ENCODE assay signal across 10 cellular contexts in genomic region chr2:226915846-226916360, GRCh38.
DNase-seq lines count a peak whose midpoint lies in the region; ATAC-seq and TF ChIP-seq lines count a peak whose summit lies in the region.
"Had no signal": no experiment of that assay in that cellular context is flagged by ENCODE, and none has a peak within 500 bp of the region (broad histone marks: within the 10 kb centered on the region; RNA-seq: fewer than 3 reads in every experiment).

No MANE protein-coding gene starts in this region.

- no peak for TF ChIP-seq POLR2A in NB4 (IDR thresholded peaks at IDR 0.05; ENCODE audit: extremely low read depth, insufficient read length)

- H3K4me1 ChIP-seq in smooth muscle cell (ENCODE audit: low read depth) (no peaks in the 10 kb centered on the region), heart right ventricle (no peaks in the 10 kb centered on the region)

- no peaks in the 10 kb centered on the region for H4K20me1 ChIP-seq in smooth muscle cell (ENCODE audit: low read depth)

- H3K36me3 ChIP-seq in smooth muscle cell (ENCODE audit: low read depth) (no peaks in the 10 kb centered on the region), heart right ventricle (peaks cover 0 to 21% (median 3%) of the 10 kb centered on the region in 9 donors)
- H3K36me3 ChIP-seq: right lobe of liver had no signal

- H3K4me2 ChIP-seq in smooth muscle cell = no peak overlapping the region
- H3K4me2 ChIP-seq: SK-N-SH had no signal

- no peak overlapping the region for H3K9ac ChIP-seq in smooth muscle cell (ENCODE audit: low read depth)
- H3K9ac ChIP-seq: SK-N-SH had no signal

- intact Hi-C loops in heart right ventricle (cut with DNase I) = no loop called here

- peak overlapping the region; percentile 58 for H3K27ac ChIP-seq in epithelial cell of prostate
- H3K27ac ChIP-seq in smooth muscle cell (ENCODE audit: low read depth) = peak overlapping the region; percentile 50
- H3K27ac ChIP-seq in heart right ventricle = no peak overlapping the region
- H3K27ac ChIP-seq: right lobe of liver had no signal

- no peaks in the 10 kb centered on the region for H3K27me3 ChIP-seq in smooth muscle cell (ENCODE audit: low read depth)
- H3K27me3 ChIP-seq in heart right ventricle = no peaks in the 10 kb centered on the region
- H3K27me3 ChIP-seq: right lobe of liver had no signal

- WGBS in smooth muscle cell (ENCODE audit: low lambda C conversion rate) = 76% methylated on average over 6 of the region's 6 CpGs
- WGBS in heart right ventricle, 2 donors = 77 to 94% methylated on average over 6 of the region's 6 CpGs

- H3K4me3 ChIP-seq in NB4 (ENCODE audit: low read depth, low read length) (no peak overlapping the region), smooth muscle cell (no peak overlapping the region), heart right ventricle (no peak overlapping the region)
- H3K4me3 ChIP-seq: right lobe of liver had no signal

- TF ChIP-seq CTCF in NB4 (IDR thresholded peaks at IDR 0.05; ENCODE audit: low read depth, low read length) (no peak), smooth muscle cell (IDR thresholded peaks at IDR 0.05; ENCODE audit: borderline replicate concordance, insufficient read depth, poor library complexity, severe bottlenecking) (no peak), heart right ventricle (IDR thresholded peaks at IDR 0.05) (no peak)

- no peak overlapping the region for H2AFZ ChIP-seq in smooth muscle cell (ENCODE audit: low read depth)

- DNase-seq in GM04504 (ENCODE audit: low read depth) (peak; percentile 25), NB4 (ENCODE audit: low read depth) (peak; percentile 12), epithelial cell of prostate (ENCODE audit: low read depth, low spot score) (peak; percentile 69), smooth muscle cell (lab: John Stamatoyannopoulos, UW; ENCODE audit: unreplicated experiment) (no peak), HK-2 (ENCODE audit: unreplicated experiment) (no peak), heart right ventricle (no peak)
- DNase-seq: cortex of kidney, right lobe of liver, SK-N-SH had no signal

- no peaks in the 10 kb centered on the region for H3K9me3 ChIP-seq in smooth muscle cell (replicated peaks; ENCODE audit: low read depth)
- peaks cover 0 to 11% (median 0%) of the 10 kb centered on the region in 11 donors for H3K9me3 ChIP-seq in heart right ventricle
- H3K9me3 ChIP-seq: right lobe of liver, SK-N-SH had no signal

- H3K79me2 ChIP-seq in smooth muscle cell (ENCODE audit: low read depth) = no peaks in the 10 kb centered on the region

- ATAC-seq in HG02678 (IDR thresholded peaks at IDR 0.05; ENCODE audit: unreplicated experiment) (no peak), heart right ventricle (no peak)
- ATAC-seq: right lobe of liver had no signal

- H3F3A ChIP-seq in smooth muscle cell (ENCODE audit: low read depth) = no peaks in the 10 kb centered on the region

Comparison
In these comparisons a context has a peak if more than half of its experiments do, and no peak if none do; other contexts are left out.
1. DNase-seq: peak in GM04504 (single experiment), NB4 (single experiment) and epithelial cell of prostate (single experiment); none in smooth muscle cell (single experiment), HK-2 (single experiment) and heart right ventricle (0 of 2).
2. H3K27ac ChIP-seq: peak in epithelial cell of prostate (single experiment) and smooth muscle cell (single experiment); none in heart right ventricle (0 of 10).